ENCODE assay signal across 8 cellular contexts in genomic region chr7:7183833-7184463, GRCh38. TPM values are rescaled to one million over a fixed set of nuclear protein-coding genes. Genes with fewer than 3 reads are reported as not detected.
DNase-seq lines count a peak whose midpoint lies in the region; ATAC-seq and TF ChIP-seq lines count a peak whose summit lies in the region.

No MANE protein-coding gene starts in this region.

- no peaks in the 10 kb centered on the region for H3K27me3 Mint-ChIP-seq in T-helper 1 cell treated with Interleukin-12 subunit alpha and Interleukin-12 subunit beta and Interleukin-4 antibody, amounts not matched to agents 30 μg/mL and 1 μg/mL, for 36 hours (ENCODE audit: low read depth)
- H3K27me3 Mint-ChIP-seq in T-helper 2 cell treated with Interferon-gamma antibody and Interleukin-4, amounts not matched to agents 5 μg/mL and 100 μg/mL, for 36 hours (ENCODE audit: low read depth), result no peaks in the 10 kb centered on the region
- H3K27me3 Mint-ChIP-seq in glutamatergic neuron (ENCODE audit: unreplicated experiment), result peaks cover 5% of the 10 kb centered on the region
- H3K27me3 Mint-ChIP-seq in stimulated activated memory B cell treated with anti-CD40 and anti-IgM and Interleukin-4, amounts not matched to agents 10 μg/mL and 1 μg/mL and 100 μg/mL, for 72 hours, result no peaks in the 10 kb centered on the region

- no peak for TF ChIP-seq CTCF in glutamatergic neuron (IDR thresholded peaks at IDR 0.05; ENCODE audit: partially characterized antibody, unreplicated experiment)

- peaks cover 7% of the 10 kb centered on the region for H3K36me3 Mint-ChIP-seq in T-helper 1 cell treated with Interleukin-12 subunit alpha and Interleukin-12 subunit beta and Interleukin-4 antibody, amounts not matched to agents 30 μg/mL and 1 μg/mL, for 36 hours (ENCODE audit: low read depth)
- peaks cover 18% of the 10 kb centered on the region for H3K36me3 Mint-ChIP-seq in T-helper 2 cell treated with Interferon-gamma antibody and Interleukin-4, amounts not matched to agents 5 μg/mL and 100 μg/mL, for 36 hours (ENCODE audit: low read depth)
- no peaks in the 10 kb centered on the region for H3K36me3 Mint-ChIP-seq in glutamatergic neuron (ENCODE audit: unreplicated experiment)
- H3K36me3 Mint-ChIP-seq in stimulated activated memory B cell treated with anti-CD40 and anti-IgM and Interleukin-4, amounts not matched to agents 10 μg/mL and 1 μg/mL and 100 μg/mL, for 72 hours, result peaks cover 6% of the 10 kb centered on the region

- H3K9me3 Mint-ChIP-seq in T-helper 1 cell treated with Interleukin-12 subunit alpha and Interleukin-12 subunit beta and Interleukin-4 antibody, amounts not matched to agents 30 μg/mL and 1 μg/mL, for 36 hours, result no peaks in the 10 kb centered on the region
- no peaks in the 10 kb centered on the region for H3K9me3 Mint-ChIP-seq in T-helper 2 cell treated with Interferon-gamma antibody and Interleukin-4, amounts not matched to agents 5 μg/mL and 100 μg/mL, for 36 hours
- no peaks in the 10 kb centered on the region for H3K9me3 Mint-ChIP-seq in glutamatergic neuron (ENCODE audit: unreplicated experiment)
- no peaks in the 10 kb centered on the region for H3K9me3 Mint-ChIP-seq in stimulated activated memory B cell treated with anti-CD40 and anti-IgM and Interleukin-4, amounts not matched to agents 10 μg/mL and 1 μg/mL and 100 μg/mL, for 72 hours

- no peak for ATAC-seq in stimulated activated memory B cell treated with anti-CD40 and anti-IgM and Interleukin-4, amounts not matched to agents 10 μg/mL and 1 μg/mL and 100 μg/mL, for 72 hours
- no peak for ATAC-seq in GM21723 (IDR thresholded peaks at IDR 0.05; ENCODE audit: unreplicated experiment)

- no peak for DNase-seq in T-helper 1 cell
- DNase-seq in T-helper 2 cell treated with Interferon-gamma antibody and Interleukin-4, amounts not matched to agents 5 μg/mL and 100 μg/mL, for 36 hours (ENCODE audit: low spot score), result no peak
- DNase-seq in glutamatergic neuron, result no peak
- DNase-seq in germinal center (ENCODE audit: low spot score), result no peak
- no peak for DNase-seq in central memory CD4-positive, alpha-beta T cell

- H3K4me1 Mint-ChIP-seq in T-helper 1 cell treated with Interleukin-12 subunit alpha and Interleukin-12 subunit beta and Interleukin-4 antibody, amounts not matched to agents 30 μg/mL and 1 μg/mL, for 36 hours (ENCODE audit: low read depth), result peaks cover 22% of the 10 kb centered on the region
- peaks cover 26% of the 10 kb centered on the region for H3K4me1 Mint-ChIP-seq in T-helper 2 cell treated with Interferon-gamma antibody and Interleukin-4, amounts not matched to agents 5 μg/mL and 100 μg/mL, for 36 hours (ENCODE audit: low read depth)
- peaks cover 2% of the 10 kb centered on the region for H3K4me1 Mint-ChIP-seq in glutamatergic neuron (ENCODE audit: low read depth, unreplicated experiment)
- H3K4me1 Mint-ChIP-seq in stimulated activated memory B cell treated with anti-CD40 and anti-IgM and Interleukin-4, amounts not matched to agents 10 μg/mL and 1 μg/mL and 100 μg/mL, for 72 hours, result peaks cover 7% of the 10 kb centered on the region

- H3K27ac Mint-ChIP-seq in T-helper 1 cell treated with Interleukin-12 subunit alpha and Interleukin-12 subunit beta and Interleukin-4 antibody, amounts not matched to agents 30 μg/mL and 1 μg/mL, for 36 hours, result peak overlapping the region; percentile 88
- peak overlapping the region; percentile 96 for H3K27ac Mint-ChIP-seq in T-helper 2 cell treated with Interferon-gamma antibody and Interleukin-4, amounts not matched to agents 5 μg/mL and 100 μg/mL, for 36 hours
- no peak overlapping the region for H3K27ac Mint-ChIP-seq in glutamatergic neuron (ENCODE audit: unreplicated experiment)
- peak overlapping the region; percentile 98 for H3K27ac Mint-ChIP-seq in stimulated activated memory B cell treated with anti-CD40 and anti-IgM and Interleukin-4, amounts not matched to agents 10 μg/mL and 1 μg/mL and 100 μg/mL, for 72 hours

- H3K4me3 Mint-ChIP-seq in T-helper 1 cell treated with Interleukin-12 subunit alpha and Interleukin-12 subunit beta and Interleukin-4 antibody, amounts not matched to agents 30 μg/mL and 1 μg/mL, for 36 hours, result peak overlapping the region; percentile 86
- H3K4me3 Mint-ChIP-seq in T-helper 2 cell treated with Interferon-gamma antibody and Interleukin-4, amounts not matched to agents 5 μg/mL and 100 μg/mL, for 36 hours, result peak overlapping the region; percentile 96
- H3K4me3 Mint-ChIP-seq in glutamatergic neuron (ENCODE audit: unreplicated experiment), result peak overlapping the region; percentile 90
- peak overlapping the region; percentile 89 for H3K4me3 Mint-ChIP-seq in stimulated activated memory B cell treated with anti-CD40 and anti-IgM and Interleukin-4, amounts not matched to agents 10 μg/mL and 1 μg/mL and 100 μg/mL, for 72 hours

RNA-seq across cellular contexts. Expression of gene C1GALT1, which starts 1.6 kb away (rescaled TPM):
- total RNA-seq in glutamatergic neuron (ENCODE audit: unreplicated experiment), result 15.3 TPM
